Comparison of ENCODE assay signal across 20 cellular contexts in the genomic region with DNA sequence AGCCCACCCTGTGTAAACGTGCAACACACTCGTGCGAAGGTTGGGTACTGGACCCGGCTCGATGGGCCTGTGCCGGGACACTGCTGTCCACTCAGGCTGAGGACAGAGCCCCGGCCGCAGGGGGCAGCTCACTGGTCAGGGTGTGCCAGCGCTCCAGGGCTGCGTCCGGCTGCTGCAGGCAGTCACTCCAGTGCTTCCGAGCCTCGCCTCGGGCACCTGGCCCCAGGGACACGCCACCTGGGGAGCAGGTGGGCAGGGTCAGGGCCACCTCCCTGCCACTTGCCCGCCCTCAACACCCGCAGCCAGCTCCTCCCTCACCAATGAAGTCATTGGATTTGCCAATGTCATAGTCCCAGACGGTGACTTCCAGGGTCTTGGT. TPM values are rescaled to one million over a fixed set of nuclear protein-coding genes. Genes with fewer than 3 reads are reported as not detected.
A peak's percentile ranks its signal among the peaks of the same experiment; 100 is the strongest.
DNase-seq lines count a peak whose midpoint lies in the region; ATAC-seq, FAIRE-seq and TF ChIP-seq lines count a peak whose summit lies in the region.
"Had no signal": no experiment of that assay in that cellular context is flagged by ENCODE, and none has a peak within 500 bp of the region (broad histone marks: within the 10 kb centered on the region; RNA-seq: fewer than 3 reads in every experiment).

No MANE protein-coding gene starts in this region.

- H4K20me1 ChIP-seq in BLaER1 treated with 17β-estradiol and CSF1 and Interleukin-3, amounts not matched to agents 10 nM and 100 nM: peaks cover 15 to 70% (median 40%) of the 10 kb centered on the region in 11 experiments; a peak in 19 of 22 replicates
- H4K20me1 ChIP-seq in GM12878 (ENCODE audit: control insufficient read depth, insufficient read depth): no peaks in the 10 kb centered on the region

- peak; percentile 35; the same call in 1 of the 2 replicates for TF ChIP-seq POLR2A in GM12878 (IDR thresholded peaks at IDR 0.05; ENCODE audit: low read depth, low read length)

- intact Hi-C loops in GM12878 (cut with micrococcal nuclease; ENCODE audit: unreplicated experiment): no loop called here

- H3K79me1 ChIP-seq in neuronal stem cell (ENCODE audit: low read depth, low read length): peaks cover 6% of the 10 kb centered on the region

- RAD21 ChIA-PET in GM12878 (lab: Charles Lee; ENCODE audit: unreplicated experiment): interaction anchor here (0.7 to 0.9 kb wide), 3 partner anchors 14 to 33 kb away, joined by 3 read pairs; a partner anchor contains a TSS

- in situ Hi-C loops in GM12878 (cut with MboI): loop anchor here (25.0 kb wide), 1 partner anchor 894 kb away; no protein-coding TSS in a partner anchor

- SMC1A ChIA-PET in GM12878 (lab: Charles Lee; ENCODE audit: uncharacterized antibody, unreplicated experiment): interaction anchor here (0.7 kb wide), 1 partner anchor 34 kb away, joined by 3 read pairs; no protein-coding TSS in a partner anchor

- peaks cover 0 to 25% (median 6%) of the 10 kb centered on the region in 11 experiments; a peak in 10 of 22 replicates for H3K36me3 ChIP-seq in BLaER1 treated with 17β-estradiol and CSF1 and Interleukin-3, amounts not matched to agents 10 nM and 100 nM
- H3K36me3 ChIP-seq in GM12878 (ENCODE audit: control insufficient read depth in 2 of 2, insufficient read depth in 2 of 2, low read length in 1 of 2) (peaks cover 0 to 3% of the 10 kb centered on the region in 2 experiments; a peak in 2 of 4 replicates), neuronal stem cell (replicated peaks in 1 of 2; ENCODE audit: control insufficient read depth in 2 of 2, insufficient read depth in 2 of 2, low read length in 2 of 2) (peaks cover 16 to 32% of the 10 kb centered on the region in 2 donors)

- no peak overlapping the region for H3K4me3 Mint-ChIP-seq in activated naive CD4-positive, alpha-beta T cell treated with anti-CD3 and anti-CD28 coated beads, Interleukin-2, amount 10 ng/mL, durations not matched to agents 7 days and 5 days
- H3K4me3 Mint-ChIP-seq: CD14-positive monocyte; CD8-positive, alpha-beta memory T cell had no signal

- no peaks in the 10 kb centered on the region for H3K9me3 Mint-ChIP-seq in activated naive CD4-positive, alpha-beta T cell treated with anti-CD3 and anti-CD28 coated beads, Interleukin-2, amount 10 ng/mL, durations not matched to agents 7 days and 5 days
- H3K9me3 Mint-ChIP-seq: CD8-positive, alpha-beta memory T cell had no signal

- peaks cover 6% of the 10 kb centered on the region for H3K4me1 Mint-ChIP-seq in activated naive CD4-positive, alpha-beta T cell treated with anti-CD3 and anti-CD28 coated beads, Interleukin-2, amount 10 ng/mL, durations not matched to agents 7 days and 5 days

- H3K4me1 ChIP-seq in BLaER1 treated with 17β-estradiol and CSF1 and Interleukin-3, amounts not matched to agents 10 nM and 100 nM: peaks cover 24 to 85% (median 66%) of the 10 kb centered on the region in 10 experiments
- H3K4me1 ChIP-seq in GM12878 (ENCODE audit: control insufficient read depth, insufficient read depth, low read length) (no peaks in the 10 kb centered on the region), neuronal stem cell (ENCODE audit: control insufficient read depth in 2 of 2, insufficient read depth in 1 of 2, low read depth in 1 of 2, low read length in 2 of 2) (peaks cover 6 to 11% of the 10 kb centered on the region in 2 donors)
- H3K4me1 ChIP-seq: SJSA1 had no signal

- H3K9me3 ChIP-seq in BLaER1 treated with 17β-estradiol and CSF1 and Interleukin-3, amounts not matched to agents 10 nM and 100 nM (replicated peaks in 1 of 11): no peaks in the 10 kb centered on the region
- H3K9me3 ChIP-seq in GM12878 (replicated peaks; ENCODE audit: control insufficient read depth, insufficient read depth, low read length) (no peaks in the 10 kb centered on the region), neuronal stem cell (replicated peaks in 1 of 2; ENCODE audit: control insufficient read depth in 2 of 2, insufficient read depth in 1 of 2, low read depth in 1 of 2, low read length in 2 of 2) (no peaks in the 10 kb centered on the region)
- H3K9me3 ChIP-seq: SJSA1 had no signal

- H3K4me3 ChIP-seq in BLaER1 treated with 17β-estradiol and CSF1 and Interleukin-3, amounts not matched to agents 10 nM and 100 nM: no peak overlapping the region
- no peak overlapping the region for H3K4me3 ChIP-seq in GM12878
- H3K4me3 ChIP-seq in neuronal stem cell (ENCODE audit: low read length in 2 of 2): no peak overlapping the region
- H3K4me3 ChIP-seq: SJSA1 had no signal

- peaks cover 36% of the 10 kb centered on the region for H3K27me3 Mint-ChIP-seq in activated naive CD4-positive, alpha-beta T cell treated with anti-CD3 and anti-CD28 coated beads, Interleukin-2, amount 10 ng/mL, durations not matched to agents 7 days and 5 days

- no peak overlapping the region for H3K4ac ChIP-seq in neuronal stem cell (ENCODE audit: low read length)

- no peak for TF ChIP-seq CTCF in 22Rv1 (IDR thresholded peaks at IDR 0.05)
- no peak for TF ChIP-seq CTCF in GM12878 (IDR thresholded peaks at IDR 0.05 in 2 of 3, conservative IDR thresholded peaks at IDR 0.05 in 1 of 3; ENCODE audit: control insufficient read depth in 2 of 3, extremely low read depth in 1 of 3, insufficient read depth in 1 of 3, low read depth in 3 of 3, low read length in 3 of 3)

- H2BK15ac ChIP-seq in neuronal stem cell (ENCODE audit: low read length): no peak overlapping the region

- TF ChIP-seq RAD21 in GM12878 (IDR thresholded peaks at IDR 0.05; ENCODE audit: insufficient read depth, low read depth, low read length): no peak

- no peak overlapping the region for H3K18ac ChIP-seq in neuronal stem cell (ENCODE audit: low read length)

- H2BK120ac ChIP-seq in neuronal stem cell (ENCODE audit: low read depth, low read length): no peak overlapping the region

- H3K4me2 ChIP-seq in BLaER1 treated with 17β-estradiol and CSF1 and Interleukin-3, amounts not matched to agents 10 nM and 100 nM: peak overlapping the region in 9 of 11 experiments; percentile 80 to 99 (median 90); a peak in 13 of 22 replicates
- H3K4me2 ChIP-seq in GM12878 (ENCODE audit: control insufficient read depth, insufficient read depth) (no peak overlapping the region), neuronal stem cell (ENCODE audit: insufficient read depth, low read length, poor library complexity, severe bottlenecking) (no peak overlapping the region)

- no peak overlapping the region for H4K91ac ChIP-seq in neuronal stem cell (ENCODE audit: low read depth, low read length, poor library complexity)

- FAIRE-seq in GM12878 (lab: Jason Lieb, UNC): no peak
- FAIRE-seq: RCC 7860 had no signal

- no peak overlapping the region for H3K14ac ChIP-seq in neuronal stem cell (ENCODE audit: low read length)

- H3K27ac Mint-ChIP-seq in activated naive CD4-positive, alpha-beta T cell treated with anti-CD3 and anti-CD28 coated beads, Interleukin-2, amount 10 ng/mL, durations not matched to agents 7 days and 5 days: no peak overlapping the region
- H3K27ac Mint-ChIP-seq: CD14-positive monocyte; CD8-positive, alpha-beta memory T cell had no signal

- WGBS in GM12878 (ENCODE audit: insufficient coverage, insufficient replicate concordance, low lambda C conversion rate, missing lambda C conversion rate): 87% methylated on average over 18 of the region's 18 CpGs
- WGBS in neuronal stem cell (ENCODE audit: extremely low coverage in 2 of 2, insufficient read length in 2 of 2, insufficient replicate concordance in 1 of 2), 2 donors: no CpG with 5 or more reads among the region's 18 CpGs

- peak overlapping the region; percentile 17 for H2AK5ac ChIP-seq in neuronal stem cell (ENCODE audit: low read depth, low read length)

- peaks cover 0 to 13% (median 0%) of the 10 kb centered on the region in 11 experiments; a peak in 10 of 22 replicates for H3K27me3 ChIP-seq in BLaER1 treated with 17β-estradiol and CSF1 and Interleukin-3, amounts not matched to agents 10 nM and 100 nM
- H3K27me3 ChIP-seq in GM12878 (replicated peaks in 1 of 2; ENCODE audit: control insufficient read depth in 2 of 2, insufficient read depth in 2 of 2, low read length in 1 of 2) (peaks cover 0 to 1% of the 10 kb centered on the region in 2 experiments; a peak in 1 of 4 replicates), neuronal stem cell (ENCODE audit: control insufficient read depth in 3 of 3, insufficient read depth in 3 of 3, low read depth in 1 of 3, low read length in 3 of 3) (peaks cover 0 to 9% (median 6%) of the 10 kb centered on the region in 3 experiments)

- BruUV-seq in GM12878 (replicated peaks; lab: Mats Ljungman, UMichigan): no TSS peak

- POLR2A ChIA-PET in GM12878 (lab: Charles Lee): no interaction called here

- no peaks in the 10 kb centered on the region for H3K79me2 ChIP-seq in GM12878 (ENCODE audit: control insufficient read depth, insufficient read depth, low read length)

- peaks cover 12% of the 10 kb centered on the region for H3K36me3 Mint-ChIP-seq in activated naive CD4-positive, alpha-beta T cell treated with anti-CD3 and anti-CD28 coated beads, Interleukin-2, amount 10 ng/mL, durations not matched to agents 7 days and 5 days

- peak overlapping the region in 5 of 11 experiments; percentile 16 to 58 (median 48); a peak in 6 of 22 replicates for H3K9ac ChIP-seq in BLaER1 treated with 17β-estradiol and CSF1 and Interleukin-3, amounts not matched to agents 10 nM and 100 nM
- H3K9ac ChIP-seq in GM12878 (ENCODE audit: control insufficient read depth, insufficient read depth, low read length): no peak overlapping the region
- no peak overlapping the region for H3K9ac ChIP-seq in neuronal stem cell (ENCODE audit: low read depth, low read length, poor library complexity)

- TF ChIP-seq EP300 in GM12878 (IDR thresholded peaks at IDR 0.05; ENCODE audit: borderline replicate concordance in 1 of 2, control insufficient read depth in 1 of 2, low read depth in 2 of 2, low read length in 2 of 2): no peak

- DNase-seq in GM12878 (ENCODE audit: low read depth, low spot score): no peak
- DNase-seq in neuronal stem cell (ENCODE audit: low spot score): no peak
- no peak for DNase-seq in activated naive CD4-positive, alpha-beta T cell treated with anti-CD3 and anti-CD28 coated beads, Interleukin-2, amount 10 ng/mL, durations not matched to agents 7 days and 5 days
- DNase-seq in NCI-H1694 (lab: John Stamatoyannopoulos, UW): no peak
- DNase-seq: GOT3, NCI-H1436 treated with DMSO at 0.1 percent for 48 hours, NCI-H446, NCI-H524 treated with DMSO at 0.1 percent for 48 hours, NCI-H774 had no signal

- H4K8ac ChIP-seq in neuronal stem cell (ENCODE audit: low read depth, low read length): no peak overlapping the region

- peak overlapping the region; percentile 45 for H3K23ac ChIP-seq in neuronal stem cell (ENCODE audit: low read depth, low read length, poor library complexity)

- H2AFZ ChIP-seq in GM12878 (ENCODE audit: control insufficient read depth, low read depth, low read length) (no peak overlapping the region), neuronal stem cell (ENCODE audit: low read length) (no peak overlapping the region)

- no peak for ATAC-seq in GM12878
- ATAC-seq in GM19467 (IDR thresholded peaks at IDR 0.05; ENCODE audit: unreplicated experiment): no peak

- H2BK5ac ChIP-seq in neuronal stem cell (ENCODE audit: low read length): no peak overlapping the region

- peak overlapping the region; percentile 18 for H2BK12ac ChIP-seq in neuronal stem cell (ENCODE audit: low read length)

- CTCF ChIA-PET in GM12878 (lab: Yijun Ruan, JAX): interaction anchor here (0.5 to 1.4 kb wide), 5 partner anchors 9 to 305 kb away, joined by 3 to 4 read pairs (median 4); no protein-coding TSS in a partner anchor
- CTCF ChIA-PET in activated naive CD4-positive, alpha-beta T cell treated with anti-CD3 and anti-CD28 coated beads, Interleukin-2, amount 10 ng/mL, durations not matched to agents 7 days and 5 days (lab: Charles Lee): interaction anchor here (0.7 to 2.3 kb wide), 7 partner anchors 12 to 158 kb away, joined by 3 to 9 read pairs (median 3); a partner anchor contains a TSS

- H3K27ac ChIP-seq in 22Rv1: 0 out of 2 replicates have a peak overlapping the region, but pooled peaks have one; percentile 10
- H3K27ac ChIP-seq in BLaER1 treated with 17β-estradiol and CSF1 and Interleukin-3, amounts not matched to agents 10 nM and 100 nM: peak overlapping the region in 2 of 11 experiments; percentile 22 to 38; a peak in 2 of 22 replicates
- no peak overlapping the region for H3K27ac ChIP-seq in GM12878 (ENCODE audit: control insufficient read depth, insufficient read depth)
- H3K27ac ChIP-seq in neuronal stem cell (replicated peaks; ENCODE audit: low read length): no peak overlapping the region
- H3K27ac ChIP-seq: SJSA1 had no signal

RNA-seq across cellular contexts. Expression of a gene that starts 4.7 kb away (rescaled TPM):
- total RNA-seq in GM12878 (2013; cell fraction: nucleolus; rRNA removed): 0.27 and 0.33 TPM in 2 replicates
- total RNA-seq in GM12878 (2014; rRNA removed): 0.17 TPM in 1 of 2 replicates, not detected in the other
- not detected in 2 replicates for total RNA-seq in GM12878 (2014; rRNA removed; fragmentation: Illumina TruSeq; extraction: Trizol)
- total RNA-seq in GM12878 (2021): 0.11 TPM in 1 of 2 replicates, not detected in the other
- polyA plus RNA-seq in GM12878 (2011; ENCODE audit: low read depth): not detected
- polyA plus RNA-seq in GM12878 (2011; rRNA removed): 0.06 and 0.15 TPM in 2 replicates
- polyA plus RNA-seq in GM12878 (2011; cell fraction: cytosol; rRNA removed): 0.17 and 0.37 TPM in 2 replicates
- polyA plus RNA-seq in GM12878 (2011; cell fraction: nucleus; rRNA removed): 0.85 and 1.1 TPM in 2 replicates
- 0.09 and 0.13 TPM in 2 replicates for polyA plus RNA-seq in GM12878 (2012)
- polyA plus RNA-seq in GM12878 (2014; fragmentation: Illumina TruSeq; extraction: Trizol): 0.06 TPM in 1 of 2 replicates, not detected in the other
- polyA plus RNA-seq in GM12878 (2014; fragmentation: Nextera tagmentation; extraction: Ambion mirVana): not detected
- 0.09 TPM in 2 replicates for polyA plus RNA-seq in GM12878 (2014; rRNA removed)
- not detected for polyA plus RNA-seq in GM12878 (2016; fragmentation: Nextera tagmentation; extraction: Ambion mirVana)
- polyA minus RNA-seq in GM12878 (2011; rRNA and poly(A)+ RNA removed): not detected in 2 replicates
- not detected in 2 replicates for polyA minus RNA-seq in GM12878 (2011; cell fraction: cytosol; rRNA and poly(A)+ RNA removed)
- polyA minus RNA-seq in GM12878 (2011; cell fraction: nucleus; rRNA and poly(A)+ RNA removed): 0.29 and 0.36 TPM in 2 replicates
- 5.2 TPM for polyA plus RNA-seq in neuronal stem cell (2013, experiment 1 of 2)
- polyA plus RNA-seq in neuronal stem cell (2013, experiment 2 of 2): 5.1 TPM
- total RNA-seq: SJSA1 had no signal
- polyA plus RNA-seq: CD8-positive, alpha-beta memory T cell had no signal

RNA-seq across cellular contexts. Expression of a gene that starts 10.0 kb away (rescaled TPM):
- 50.4 and 67.1 TPM in 2 replicates for total RNA-seq in GM12878 (2013; cell fraction: nucleolus; rRNA removed)
- total RNA-seq in GM12878 (2014; rRNA removed) (48.3 and 58.9 TPM in 2 replicates), GM12878 (2014; rRNA removed; fragmentation: Illumina TruSeq; extraction: Trizol) (27.0 and 31.0 TPM in 2 replicates), GM12878 (2021) (73.3 and 74.0 TPM in 2 replicates)
- polyA plus RNA-seq in GM12878 (2011; ENCODE audit: low read depth): 24.7 TPM
- polyA plus RNA-seq in GM12878 (2011; rRNA removed) (14.3 and 17.9 TPM in 2 replicates), GM12878 (2014; fragmentation: Illumina TruSeq; extraction: Trizol) (41.3 and 67.7 TPM in 2 replicates), GM12878 (2014; fragmentation: Nextera tagmentation; extraction: Ambion mirVana) (under 1 TPM; 0.39 to 0.90 TPM), GM12878 (2014; rRNA removed) (58.1 and 72.7 TPM in 2 replicates), GM12878 (2016; fragmentation: Nextera tagmentation; extraction: Ambion mirVana) (10 to 100 TPM; 29.5 to 35.0 TPM)
- 20.0 and 21.2 TPM in 2 replicates for polyA plus RNA-seq in GM12878 (2011; cell fraction: cytosol; rRNA removed)
- polyA plus RNA-seq in GM12878 (2011; cell fraction: nucleus; rRNA removed): 87.7 and 96.4 TPM in 2 replicates
- polyA plus RNA-seq in GM12878 (2012): 36.8 and 46.6 TPM in 2 replicates
- polyA minus RNA-seq in GM12878 (2011; rRNA and poly(A)+ RNA removed): 7.6 and 9.3 TPM in 2 replicates
- 8.1 and 10.2 TPM in 2 replicates for polyA minus RNA-seq in GM12878 (2011; cell fraction: cytosol; rRNA and poly(A)+ RNA removed)
- 9.8 and 17.2 TPM in 2 replicates for polyA minus RNA-seq in GM12878 (2011; cell fraction: nucleus; rRNA and poly(A)+ RNA removed)
- polyA plus RNA-seq in neuronal stem cell (2013, experiment 1 of 2): 48.2 TPM
- 47.3 TPM for polyA plus RNA-seq in neuronal stem cell (2013, experiment 2 of 2)

RNA-seq across cellular contexts. Expression of a gene that starts 10.7 kb away (rescaled TPM):
- total RNA-seq in GM12878 (2013; cell fraction: nucleolus; rRNA removed): 4.3 and 5.9 TPM in 2 replicates
- 19.1 and 30.1 TPM in 2 replicates for total RNA-seq in GM12878 (2014; rRNA removed)
- 13.9 and 14.7 TPM in 2 replicates for total RNA-seq in GM12878 (2014; rRNA removed; fragmentation: Illumina TruSeq; extraction: Trizol)
- total RNA-seq in GM12878 (2021): 26.1 and 26.5 TPM in 2 replicates
- 6.3 TPM for polyA plus RNA-seq in GM12878 (2011; ENCODE audit: low read depth)
- 6.2 and 10.9 TPM in 2 replicates for polyA plus RNA-seq in GM12878 (2011; rRNA removed)
- 19.1 and 30.2 TPM in 2 replicates for polyA plus RNA-seq in GM12878 (2011; cell fraction: cytosol; rRNA removed)
- 13.5 and 17.0 TPM in 2 replicates for polyA plus RNA-seq in GM12878 (2011; cell fraction: nucleus; rRNA removed)
- polyA plus RNA-seq in GM12878 (2012): 15.0 and 17.3 TPM in 2 replicates
- 14.8 and 21.2 TPM in 2 replicates for polyA plus RNA-seq in GM12878 (2014; fragmentation: Illumina TruSeq; extraction: Trizol)
- polyA plus RNA-seq in GM12878 (2014; fragmentation: Nextera tagmentation; extraction: Ambion mirVana): 1 to 10 TPM; 4.1 to 9.8 TPM
- 33.1 and 36.7 TPM in 2 replicates for polyA plus RNA-seq in GM12878 (2014; rRNA removed)
- polyA plus RNA-seq in GM12878 (2016; fragmentation: Nextera tagmentation; extraction: Ambion mirVana): 10 to 100 TPM; 40.5 to 43.5 TPM
- polyA minus RNA-seq in GM12878 (2011; rRNA and poly(A)+ RNA removed): 3.1 and 10.0 TPM in 2 replicates
- polyA minus RNA-seq in GM12878 (2011; cell fraction: cytosol; rRNA and poly(A)+ RNA removed): 3.7 and 3.9 TPM in 2 replicates
- polyA minus RNA-seq in GM12878 (2011; cell fraction: nucleus; rRNA and poly(A)+ RNA removed): 4.7 and 12.1 TPM in 2 replicates
- 16.5 TPM for polyA plus RNA-seq in neuronal stem cell (2013, experiment 1 of 2)
- polyA plus RNA-seq in neuronal stem cell (2013, experiment 2 of 2): 17.3 TPM

RNA-seq across cellular contexts. Expression of a gene that starts 16.9 kb away (rescaled TPM):
- total RNA-seq in GM12878 (2013; cell fraction: nucleolus; rRNA removed): not detected in 2 replicates
- not detected in 2 replicates for total RNA-seq in GM12878 (2014; rRNA removed)
- total RNA-seq in GM12878 (2014; rRNA removed; fragmentation: Illumina TruSeq; extraction: Trizol): not detected in 2 replicates
- total RNA-seq in GM12878 (2021): not detected in 2 replicates
- not detected for polyA plus RNA-seq in GM12878 (2011; ENCODE audit: low read depth)
- polyA plus RNA-seq in GM12878 (2011; rRNA removed): not detected in 2 replicates
- not detected in 2 replicates for polyA plus RNA-seq in GM12878 (2011; cell fraction: cytosol; rRNA removed)
- not detected in 2 replicates for polyA plus RNA-seq in GM12878 (2011; cell fraction: nucleus; rRNA removed)
- not detected in 2 replicates for polyA plus RNA-seq in GM12878 (2012)
- polyA plus RNA-seq in GM12878 (2014; fragmentation: Illumina TruSeq; extraction: Trizol): not detected in 2 replicates
- not detected for polyA plus RNA-seq in GM12878 (2014; fragmentation: Nextera tagmentation; extraction: Ambion mirVana)
- not detected in 2 replicates for polyA plus RNA-seq in GM12878 (2014; rRNA removed)
- not detected for polyA plus RNA-seq in GM12878 (2016; fragmentation: Nextera tagmentation; extraction: Ambion mirVana)
- polyA minus RNA-seq in GM12878 (2011; rRNA and poly(A)+ RNA removed): not detected in 2 replicates
- polyA minus RNA-seq in GM12878 (2011; cell fraction: cytosol; rRNA and poly(A)+ RNA removed): not detected in 2 replicates
- not detected in 2 replicates for polyA minus RNA-seq in GM12878 (2011; cell fraction: nucleus; rRNA and poly(A)+ RNA removed)
- not detected for polyA plus RNA-seq in neuronal stem cell (2013, experiment 1 of 2)
- not detected for polyA plus RNA-seq in neuronal stem cell (2013, experiment 2 of 2)
- total RNA-seq: A673; Calu3; CD8-positive, alpha-beta memory T cell; HT-29; M059J; SJSA1 had no signal
- polyA plus RNA-seq: CD14-positive monocyte; CD8-positive, alpha-beta memory T cell had no signal

RNA-seq across cellular contexts. Expression of a gene that starts 25.0 kb away (rescaled TPM):
- total RNA-seq in GM12878 (2013; cell fraction: nucleolus; rRNA removed): 0.76 TPM in 1 of 2 replicates, not detected in the other
- total RNA-seq in GM12878 (2014; rRNA removed) (0.22 TPM in 1 of 2 replicates, not detected in the other), GM12878 (2014; rRNA removed; fragmentation: Illumina TruSeq; extraction: Trizol) (0.13 TPM in 1 of 2 replicates, not detected in the other), GM12878 (2021) (0.29 and 0.51 TPM in 2 replicates)
- 0.29 TPM for polyA plus RNA-seq in GM12878 (2011; ENCODE audit: low read depth)
- polyA plus RNA-seq in GM12878 (2011; rRNA removed) (0.08 and 0.12 TPM in 2 replicates), GM12878 (2014; fragmentation: Illumina TruSeq; extraction: Trizol) (0.35 TPM in 1 of 2 replicates, not detected in the other), GM12878 (2014; fragmentation: Nextera tagmentation; extraction: Ambion mirVana) (under 1 TPM in 1 of 2 experiments, not detected in 1; 0.05 TPM), GM12878 (2014; rRNA removed) (0.22 and 0.28 TPM in 2 replicates), GM12878 (2016; fragmentation: Nextera tagmentation; extraction: Ambion mirVana) (not detected)
- 0.10 and 0.20 TPM in 2 replicates for polyA plus RNA-seq in GM12878 (2011; cell fraction: cytosol; rRNA removed)
- polyA plus RNA-seq in GM12878 (2011; cell fraction: nucleus; rRNA removed): 1.4 and 1.6 TPM in 2 replicates
- polyA plus RNA-seq in GM12878 (2012): 0.43 and 0.46 TPM in 2 replicates
- polyA minus RNA-seq in GM12878 (2011; rRNA and poly(A)+ RNA removed): 0.26 and 0.29 TPM in 2 replicates
- not detected in 2 replicates for polyA minus RNA-seq in GM12878 (2011; cell fraction: cytosol; rRNA and poly(A)+ RNA removed)
- polyA minus RNA-seq in GM12878 (2011; cell fraction: nucleus; rRNA and poly(A)+ RNA removed): not detected in 2 replicates
- 23.0 TPM for polyA plus RNA-seq in neuronal stem cell (2013, experiment 1 of 2)
- 22.5 TPM for polyA plus RNA-seq in neuronal stem cell (2013, experiment 2 of 2)
- polyA plus RNA-seq: CD14-positive monocyte; CD8-positive, alpha-beta memory T cell had no signal

Comparison
In these comparisons a context has a peak if more than half of its experiments do, and no peak if none do; other contexts are left out.
1. H3K4me2 ChIP-seq: peak in BLaER1 treated with 17β-estradiol and CSF1 and Interleukin-3, amounts not matched to agents 10 nM and 100 nM (9 of 11); none in GM12878 (single experiment) and neuronal stem cell (single experiment).